In genomic region chr6:33204415-33205171, GRCh38 we compare ENCODE assay signal across 8 cellular contexts. TPM values are rescaled to one million over a fixed set of nuclear protein-coding genes. Genes with fewer than 3 reads are reported as not detected.
DNase-seq lines count a peak whose midpoint lies in the region; ATAC-seq, FAIRE-seq and TF ChIP-seq lines count a peak whose summit lies in the region.

HSD17B8 (plus strand) TSS chr6:33204655; CDS start chr6:33204669, 14 bp downstream.

- no peak for TF ChIP-seq CTCF in H1 (IDR thresholded peaks at IDR 0.05; ENCODE audit: control extremely low read depth in 1 of 3, insufficient read depth in 1 of 3, low read depth in 1 of 3, low read length in 3 of 3)

- TF ChIP-seq RAD21 in H1 (IDR thresholded peaks at IDR 0.05 in 1 of 2, conservative IDR thresholded peaks at IDR 0.05 in 1 of 2; ENCODE audit: low read depth in 2 of 2, low read length in 2 of 2): no peak

- H3K27me3 ChIP-seq in H1 (replicated peaks in 1 of 4; ENCODE audit: control insufficient read depth in 3 of 4, extremely low read depth in 1 of 4, insufficient read depth in 3 of 4, low read length in 3 of 4): peaks cover 9 to 32% (median 25%) of the 10 kb centered on the region in 4 experiments; a peak in 6 of 7 replicates

- peaks cover 16% of the 10 kb centered on the region for H3K79me1 ChIP-seq in H1 (ENCODE audit: low read depth, low read length)

- peaks cover 4 to 36% (median 11%) of the 10 kb centered on the region in 4 experiments for H3K4me1 ChIP-seq in H1 (replicated peaks in 1 of 4; ENCODE audit: control insufficient read depth in 3 of 4, insufficient read depth in 4 of 4, low read length in 3 of 4)

- FAIRE-seq in GM19239 (lab: Jason Lieb, UNC): peak; percentile 84
- FAIRE-seq in H1 (lab: Jason Lieb, UNC): no peak

- H3K9ac ChIP-seq in H1 (replicated peaks in 1 of 4; ENCODE audit: extremely low read depth in 1 of 4, low read depth in 3 of 4, low read length in 3 of 4): peak within 1 kb of the TSS; percentile 22 to 66 (median 47); a peak in 3 of 7 replicates

- POLR2A ChIA-PET in H1 (lab: Charles Lee; ENCODE audit: partially characterized antibody): interaction anchor here (0.6 to 2.0 kb wide), 10 partner anchors 8 to 235 kb away, joined by 3 to 16 read pairs (median 6); partner anchors contain the start of genes B3GALT4, CUTA, RPS18 and VPS52

- H4K5ac ChIP-seq in H1 (ENCODE audit: insufficient read length, low read depth, low read length): no peak within 1 kb of the TSS

- no peak within 1 kb of the TSS; the same call in 1 of the 2 replicates for H2AK5ac ChIP-seq in H1 (ENCODE audit: low read depth, low read length)

- CTCF ChIA-PET in H1 (lab: Charles Lee; ENCODE audit: partially characterized antibody): interaction anchor here (0.6 to 2.4 kb wide), 7 partner anchors 11 to 204 kb away, joined by 3 to 23 read pairs (median 6); no protein-coding TSS in a partner anchor

- peak within 1 kb of the TSS; percentile 71 to 93 (median 72) for H3K4me3 ChIP-seq in H1 (ENCODE audit: extremely low read depth in 1 of 4, insufficient read depth in 2 of 4, low read depth in 3 of 4, low read length in 4 of 4)

- no peak within 1 kb of the TSS for H2BK120ac ChIP-seq in H1 (replicated peaks; ENCODE audit: low read depth, low read length)

- DNase-seq in Ammon's horn (ENCODE audit: low spot score): peak; percentile 97
- DNase-seq in GM19239 (ENCODE audit: insufficient read length, low spot score): peak; percentile 93
- DNase-seq in NOMO-1 (lab: John Stamatoyannopoulos, UW; ENCODE audit: unreplicated experiment in 2 of 2): peak; percentile 88 to 95
- peak; percentile 78 to 84 (median 82) for DNase-seq in activated CD8-positive, alpha-beta memory T cell treated with anti-CD3 and anti-CD28 coated beads for 48 hours (ENCODE audit: low read depth in 2 of 3, low spot score in 2 of 3)
- peak; percentile 72 to 98 for DNase-seq in H1 (ENCODE audit: low read depth in 1 of 2, low spot score in 2 of 2)
- DNase-seq in mesenteric fat pad (ENCODE audit: low spot score): peak; percentile 97
- DNase-seq in stimulated activated CD8-positive, alpha-beta memory T cell treated with anti-CD3 and anti-CD28 coated beads, Interleukin-12 subunit alpha, Interleukin-12 subunit beta, amount 100 ng/mL, for 1 hour (ENCODE audit: low read depth): peak; percentile 87

- H2BK20ac ChIP-seq in H1 (ENCODE audit: low read length): peak within 1 kb of the TSS; percentile 13; the same call in 1 of the 2 replicates

- no peak within 1 kb of the TSS for H3K14ac ChIP-seq in H1 (ENCODE audit: insufficient read length)

- H2AFZ ChIP-seq in H1 (ENCODE audit: low read length): peak within 1 kb of the TSS; percentile 42; the same call in 1 of the 2 replicates

- no peak within 1 kb of the TSS; the same call in 1 of the 2 replicates for H4K8ac ChIP-seq in H1 (ENCODE audit: extremely low read depth, insufficient read depth, low read length)

- H2BK15ac ChIP-seq in H1 (ENCODE audit: low read length): 0 out of 2 replicates have a peak within 1 kb of the TSS, but pooled peaks have one; percentile 19

- H3K27ac ChIP-seq in H1 (ENCODE audit: low read depth, low read length): no peak within 1 kb of the TSS

- H2BK12ac ChIP-seq in H1 (ENCODE audit: low read depth, low read length): peak within 1 kb of the TSS; percentile 12; the same call in 1 of the 2 replicates

- H2BK5ac ChIP-seq in H1 (ENCODE audit: low read depth, low read length): no peak within 1 kb of the TSS

- peak; percentile 39 for ATAC-seq in HG03571 (IDR thresholded peaks at IDR 0.05; ENCODE audit: unreplicated experiment)

- peaks cover 30% of the 10 kb centered on the region for H3K23me2 ChIP-seq in H1 (ENCODE audit: low read depth, low read length)

- TF ChIP-seq POLR2A in H1 (IDR thresholded peaks at IDR 0.05; ENCODE audit: control extremely low read depth in 1 of 2, low read depth in 2 of 2, low read length in 2 of 2): peak in 1 of 2 experiments; percentile 48; a peak in 2 of 3 replicates

- no peak within 1 kb of the TSS for H3K4ac ChIP-seq in H1 (replicated peaks; ENCODE audit: insufficient read length, low read depth, low read length)

- H3K23ac ChIP-seq in H1 (ENCODE audit: insufficient read length): no peak within 1 kb of the TSS

- peak within 1 kb of the TSS; percentile 75 for H3K18ac ChIP-seq in H1 (ENCODE audit: extremely low read depth, low read length)

- H3K36me3 ChIP-seq in H1 (ENCODE audit: control insufficient read depth in 2 of 4, insufficient read depth in 4 of 4, low read length in 3 of 4): peaks cover 7 to 23% (median 15%) of the 10 kb centered on the region in 4 experiments

- peak within 1 kb of the TSS; percentile 34 for H3K56ac ChIP-seq in H1 (replicated peaks; ENCODE audit: insufficient read length, low read depth, low read length)

- 1% methylated on average over 36 of the region's 47 CpGs; no CpG with 5 or more reads in 1 of the 2 experiments for WGBS in H1 (ENCODE audit: extremely low coverage in 1 of 2, insufficient coverage in 1 of 2, insufficient read length in 1 of 2, insufficient replicate concordance in 2 of 2, low coverage in 1 of 2, low lambda C conversion rate in 2 of 2, missing lambda C conversion rate in 1 of 2), 2 experiments

- TF ChIP-seq EP300 in H1 (IDR thresholded peaks at IDR 0.05; ENCODE audit: borderline replicate concordance in 1 of 2, low read depth in 2 of 2, low read length in 2 of 2): no peak

- H3K4me2 ChIP-seq in H1 (ENCODE audit: insufficient read depth in 1 of 2, low read depth in 2 of 2, low read length in 2 of 2): peak within 1 kb of the TSS; percentile 72 to 97

- H4K91ac ChIP-seq in H1 (replicated peaks; ENCODE audit: insufficient read length, low read length): no peak within 1 kb of the TSS

- peaks cover 5 to 22% of the 10 kb centered on the region in 2 experiments for H4K20me1 ChIP-seq in H1 (replicated peaks in 1 of 2; ENCODE audit: control insufficient read depth in 1 of 2, insufficient read depth in 2 of 2, low read length in 2 of 2)

- H3K79me2 ChIP-seq in H1 (ENCODE audit: control insufficient read depth in 1 of 2, insufficient read depth in 2 of 2, low read length in 2 of 2): peaks cover 3 to 18% of the 10 kb centered on the region in 2 experiments; a peak in 3 of 4 replicates

- no peaks in the 10 kb centered on the region for H3K9me3 ChIP-seq in H1 (ENCODE audit: insufficient read depth in 2 of 2, low read depth in 1 of 2, low read length in 1 of 2)

TF ChIP-seq in H1, 55 proteins besides CTCF, POLR2A, EP300 and RAD21 (continues in another document):
- TF ChIP-seq YY1 (IDR thresholded peaks at IDR 0.05; ENCODE audit: low read depth, low read length) (peak; percentile 84), ATF3 (IDR thresholded peaks at IDR 0.05; ENCODE audit: insufficient read depth, low read depth, low read length) (no peak), PHF8 (conservative IDR thresholded peaks at IDR 0.05; ENCODE audit: low read depth, low read length) (0 out of 2 replicates have a peak, but pooled peaks have one; percentile 44), ASH2L (IDR thresholded peaks at IDR 0.05; ENCODE audit: low read length) (peak; percentile 47), BRCA1 (IDR thresholded peaks at IDR 0.05; ENCODE audit: low read depth, low read length) (no peak), ZNF274 (IDR thresholded peaks at IDR 0.05; ENCODE audit: borderline replicate concordance, extremely low read depth, low read length) (no peak), TCF12 (IDR thresholded peaks at IDR 0.05; ENCODE audit: low read depth, low read length) (peak; percentile 80; the same call in 1 of the 2 replicates), TEAD4 (IDR thresholded peaks at IDR 0.05; ENCODE audit: low read depth, low read length) (no peak), CBX8 (IDR thresholded peaks at IDR 0.05; ENCODE audit: borderline replicate concordance, low read depth, low read length) (no peak), BCL11A (IDR thresholded peaks at IDR 0.05; ENCODE audit: low read depth in 2 of 2, low read length in 2 of 2) (no peak), GTF2F1 (IDR thresholded peaks at IDR 0.05; ENCODE audit: borderline replicate concordance, low read depth, low read length) (no peak), TAF7 (optimal IDR thresholded peaks at IDR 0.05; ENCODE audit: borderline replicate concordance, low read depth, low read length) (peak; percentile 28), CEBPB (IDR thresholded peaks at IDR 0.05; ENCODE audit: low read depth, low read length) (no peak)
- TF ChIP-seq, protein P1, sequence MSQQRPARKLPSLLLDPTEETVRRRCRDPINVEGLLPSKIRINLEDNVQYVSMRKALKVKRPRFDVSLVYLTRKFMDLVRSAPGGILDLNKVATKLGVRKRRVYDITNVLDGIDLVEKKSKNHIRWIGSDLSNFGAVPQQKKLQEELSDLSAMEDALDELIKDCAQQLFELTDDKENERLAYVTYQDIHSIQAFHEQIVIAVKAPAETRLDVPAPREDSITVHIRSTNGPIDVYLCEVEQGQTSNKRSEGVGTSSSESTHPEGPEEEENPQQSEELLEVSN (IDR thresholded peaks at IDR 0.05): peak; percentile 10; the same call in 1 of the 2 replicates
- TF ChIP-seq, protein P2, sequence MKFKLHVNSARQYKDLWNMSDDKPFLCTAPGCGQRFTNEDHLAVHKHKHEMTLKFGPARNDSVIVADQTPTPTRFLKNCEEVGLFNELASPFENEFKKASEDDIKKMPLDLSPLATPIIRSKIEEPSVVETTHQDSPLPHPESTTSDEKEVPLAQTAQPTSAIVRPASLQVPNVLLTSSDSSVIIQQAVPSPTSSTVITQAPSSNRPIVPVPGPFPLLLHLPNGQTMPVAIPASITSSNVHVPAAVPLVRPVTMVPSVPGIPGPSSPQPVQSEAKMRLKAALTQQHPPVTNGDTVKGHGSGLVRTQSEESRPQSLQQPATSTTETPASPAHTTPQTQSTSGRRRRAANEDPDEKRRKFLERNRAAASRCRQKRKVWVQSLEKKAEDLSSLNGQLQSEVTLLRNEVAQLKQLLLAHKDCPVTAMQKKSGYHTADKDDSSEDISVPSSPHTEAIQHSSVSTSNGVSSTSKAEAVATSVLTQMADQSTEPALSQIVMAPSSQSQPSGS (IDR thresholded peaks at IDR 0.05; ENCODE audit: low read length): peak; percentile 74; the same call in 1 of the 2 replicates

RNA-seq across cellular contexts. Expression of gene HSD17B8, which starts in this region (rescaled TPM):
- 3.3 and 3.6 TPM in 2 replicates for total RNA-seq in H1 (2021; fragmentation: NEBNext Ultra II Directional; extraction: Animal tissue kit (Norgen Biotek cat#: 25700))
- 17.1 and 22.0 TPM in 2 replicates for polyA plus RNA-seq in H1 (2011; rRNA removed)
- polyA plus RNA-seq in H1 (2011; cell fraction: cytosol; rRNA removed): 19.1 TPM
- 14.9 TPM for polyA plus RNA-seq in H1 (2011; cell fraction: nucleus; rRNA removed)
- polyA plus RNA-seq in H1 (2012, experiment 1 of 2): 5.5 to 9.2 TPM (median 7.1 TPM) in 4 replicates
- polyA plus RNA-seq in H1 (2012, experiment 2 of 2): 10.3 TPM
- polyA plus RNA-seq in H1 (2013, experiment 1 of 2): 4.2 TPM
- 4.5 TPM for polyA plus RNA-seq in H1 (2013, experiment 2 of 2)
- polyA minus RNA-seq in H1 (2011; rRNA and poly(A)+ RNA removed): 4.1 and 4.2 TPM in 2 replicates
- 4.0 TPM for polyA minus RNA-seq in H1 (2011; cell fraction: cytosol; rRNA and poly(A)+ RNA removed)
- 4.2 TPM for polyA minus RNA-seq in H1 (2011; cell fraction: nucleus; rRNA and poly(A)+ RNA removed)
- total RNA-seq in mesenteric fat pad: 5.3 TPM
